In the genomic region with DNA sequence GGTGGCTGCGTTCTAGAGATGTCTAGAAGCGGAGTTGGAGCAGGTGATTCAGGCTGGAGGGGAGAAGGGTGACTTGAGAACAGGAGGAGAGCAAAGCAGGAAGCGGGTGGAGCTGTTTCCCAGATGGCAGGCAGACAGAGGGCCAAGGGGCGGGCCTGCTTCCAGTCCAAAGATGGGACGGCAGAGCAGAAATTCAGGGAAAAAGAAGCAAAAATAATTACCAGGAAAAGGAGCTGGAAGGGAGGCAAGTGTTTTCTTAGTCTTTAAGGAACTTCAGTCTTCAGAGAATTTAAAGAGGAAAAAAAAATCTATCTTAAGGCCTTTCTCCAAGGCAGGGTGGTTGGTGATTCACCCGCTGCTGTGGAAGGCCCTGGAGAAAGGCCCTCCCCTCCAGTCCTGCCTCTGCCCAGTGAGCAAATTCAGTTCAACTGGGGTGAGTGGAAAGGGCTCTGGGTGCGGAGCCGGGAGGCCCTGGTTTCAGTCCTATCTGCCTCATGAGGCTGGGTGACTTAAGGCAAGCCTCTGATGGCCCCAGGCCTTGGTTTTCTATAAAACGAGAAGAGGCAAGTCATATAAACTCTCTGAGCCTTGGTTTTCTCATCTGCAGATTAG, we compare ENCODE assay signal across 9 cellular contexts. TPM values are rescaled to one million over a fixed set of nuclear protein-coding genes. Genes with fewer than 3 reads are reported as not detected.
DNase-seq lines count a peak whose midpoint lies in the region; ATAC-seq and TF ChIP-seq lines count a peak whose summit lies in the region.
"Had no signal": no experiment of that assay in that cellular context is flagged by ENCODE, and none has a peak within 500 bp of the region (broad histone marks: within the 10 kb centered on the region; RNA-seq: fewer than 3 reads in every experiment).

No MANE protein-coding gene starts in this region.

- no peak for TF ChIP-seq CTCF in fibroblast of the aortic adventitia (IDR thresholded peaks at IDR 0.05; ENCODE audit: insufficient read depth, low read length)

- H3K4me3 ChIP-seq in fibroblast of the aortic adventitia (ENCODE audit: low read depth, low read length), result no peak overlapping the region

- H3K36me3 Mint-ChIP-seq in activated naive CD4-positive, alpha-beta T cell treated with anti-CD3 and anti-CD28 coated beads, Interleukin-2, amount 50 U/mL, for 72 hours, result peaks cover 0 to 11% of the 10 kb centered on the region in 2 donors

- peak; percentile 81 for DNase-seq in EL
- peak; percentile 57 for DNase-seq in SHP77 treated with DMSO at 0.1 percent for 48 hours (lab: John Stamatoyannopoulos, UW)
- DNase-seq in fibroblast of the aortic adventitia (ENCODE audit: low read depth), result peak; percentile 84
- peak; percentile 18 for DNase-seq in renal cortical epithelial cell (ENCODE audit: low read depth)
- no peak for DNase-seq in CD1c-positive myeloid dendritic cell (ENCODE audit: extremely low spot score)
- DNase-seq in pons (ENCODE audit: low spot score), result no peak
- DNase-seq in stimulated activated CD4-positive, alpha-beta T cell treated with anti-CD3 and anti-CD28 coated beads, Interleukin-1b, Interleukin-23, amount 100 ng/mL, for 48 hours, result no peak
- no peak for DNase-seq in activated naive CD4-positive, alpha-beta T cell treated with anti-CD3 and anti-CD28 coated beads, Interleukin-2, amount 50 U/mL, for 72 hours (ENCODE audit: low spot score in 2 of 2)
- DNase-seq: stimulated activated CD4-positive, alpha-beta T cell treated with anti-CD3 and anti-CD28 coated beads, Interleukin-4, amount 100 ng/mL, for 1 hour had no signal

- no peaks in the 10 kb centered on the region for H3K9me3 Mint-ChIP-seq in activated naive CD4-positive, alpha-beta T cell treated with anti-CD3 and anti-CD28 coated beads, Interleukin-2, amount 50 U/mL, for 72 hours

- H3K27ac Mint-ChIP-seq in activated naive CD4-positive, alpha-beta T cell treated with anti-CD3 and anti-CD28 coated beads, Interleukin-2, amount 50 U/mL, for 72 hours, result peak overlapping the region in 1 of 2 donors; percentile 58

- ATAC-seq in activated naive CD4-positive, alpha-beta T cell treated with anti-CD3 and anti-CD28 coated beads, Interleukin-2, amount 50 U/mL, for 72 hours, result no peak

RNA-seq across cellular contexts. Expression of a gene that starts 4.5 kb away (rescaled TPM):
- total RNA-seq in fibroblast of the aortic adventitia (ENCODE audit: low replicate concordance), result 31.6 and 37.5 TPM in 2 replicates
- 2.1 and 6.7 TPM in 2 replicates for total RNA-seq in renal cortical epithelial cell
- total RNA-seq in activated naive CD4-positive, alpha-beta T cell treated with anti-CD3 and anti-CD28 coated beads, Interleukin-2, amount 50 U/mL, for 72 hours, result under 1 TPM; 0.14 to 0.61 TPM

Comparison
In these comparisons a context has a peak if more than half of its experiments do, and no peak if none do; other contexts are left out.
1. DNase-seq: peak in EL (single experiment), SHP77 treated with DMSO at 0.1 percent for 48 hours (single experiment), fibroblast of the aortic adventitia (single experiment) and renal cortical epithelial cell (single experiment); none in CD1c-positive myeloid dendritic cell (single experiment), pons (single experiment), stimulated activated CD4-positive, alpha-beta T cell treated with anti-CD3 and anti-CD28 coated beads, Interleukin-1b, Interleukin-23, amount 100 ng/mL, for 48 hours (single experiment) and activated naive CD4-positive, alpha-beta T cell treated with anti-CD3 and anti-CD28 coated beads, Interleukin-2, amount 50 U/mL, for 72 hours (0 of 2).